ENCODE assay signal across 27 cellular contexts in genomic region chr10:72140850-72141249, GRCh38. TPM values are rescaled to one million over a fixed set of nuclear protein-coding genes. Genes with fewer than 3 reads are reported as not detected.
A peak's percentile ranks its signal among the peaks of the same experiment; 100 is the strongest.
DNase-seq lines count a peak whose midpoint lies in the region; ATAC-seq, FAIRE-seq and TF ChIP-seq lines count a peak whose summit lies in the region.
"Had no signal": no experiment of that assay in that cellular context is flagged by ENCODE, and none has a peak within 500 bp of the region (broad histone marks: within the 10 kb centered on the region; RNA-seq: fewer than 3 reads in every experiment).

No MANE protein-coding gene starts in this region.

- TF ChIP-seq RAD21 in K562 (CRISPR knock-in tag; conservative IDR thresholded peaks at IDR 0.05 in 1 of 2, IDR thresholded peaks at IDR 0.05 in 1 of 2): no peak

- no peak overlapping the region for H3K4me3 Mint-ChIP-seq in CD4-positive, CD25-positive, alpha-beta regulatory T cell
- H3K4me3 Mint-ChIP-seq in activated T-helper 17 cell treated with anti-CD3 and anti-CD28 coated beads, Interleukin-2, amount 50 U/mL, for 72 hours: no peak overlapping the region
- H3K4me3 Mint-ChIP-seq: B cell; CD4-positive, alpha-beta memory T cell; CD8-positive, alpha-beta memory T cell had no signal

- H3K9ac ChIP-seq in K562 (ENCODE audit: insufficient read depth in 1 of 2, low read depth in 2 of 2, low read length in 2 of 2): no peak overlapping the region
- H3K9ac ChIP-seq: BLaER1 treated with 17β-estradiol and CSF1 and Interleukin-3, amounts not matched to agents 10 nM and 100 nM had no signal

- no peak overlapping the region for H2AFZ ChIP-seq in K562 (ENCODE audit: low read depth, low read length)

- TF ChIP-seq EP300 in K562 (IDR thresholded peaks at IDR 0.05; ENCODE audit: low read length): no peak

- no peaks in the 10 kb centered on the region for H3K27me3 ChIP-seq in CD4-positive, CD25-positive, alpha-beta regulatory T cell (ENCODE audit: control insufficient read depth, insufficient read depth, low read length)
- no peaks in the 10 kb centered on the region for H3K27me3 ChIP-seq in K562 (ENCODE audit: control insufficient read depth in 2 of 2, insufficient read depth in 2 of 2, low read length in 2 of 2)

- POLR2A ChIA-PET in HEK293 (lab: Yijun Ruan, JAX) (no interaction called here), K562 (lab: Yijun Ruan, JAX) (interaction anchor here (0.8 to 1.4 kb wide), 3 partner anchors 34 to 748 kb away, joined by 3 to 4 read pairs (median 4); no protein-coding TSS in a partner anchor)

- no peaks in the 10 kb centered on the region for H3K27me3 Mint-ChIP-seq in CD4-positive, CD25-positive, alpha-beta regulatory T cell
- H3K27me3 Mint-ChIP-seq in activated T-helper 17 cell treated with anti-CD3 and anti-CD28 coated beads, Interleukin-2, amount 50 U/mL, for 72 hours: no peaks in the 10 kb centered on the region
- H3K27me3 Mint-ChIP-seq: B cell; CD4-positive, alpha-beta memory T cell; CD8-positive, alpha-beta memory T cell had no signal

- no TSS peak for BruUV-seq in K562 (replicated peaks; lab: Mats Ljungman, UMichigan)

- H3K4me1 Mint-ChIP-seq in CD4-positive, CD25-positive, alpha-beta regulatory T cell: peaks cover 1 to 8% (median 3%) of the 10 kb centered on the region in 4 donors
- no peaks in the 10 kb centered on the region for H3K4me1 Mint-ChIP-seq in activated T-helper 17 cell treated with anti-CD3 and anti-CD28 coated beads, Interleukin-2, amount 50 U/mL, for 72 hours

- H3K4me1 ChIP-seq in CD4-positive, CD25-positive, alpha-beta regulatory T cell (ENCODE audit: control insufficient read depth, insufficient read depth, low read length, poor library complexity, severe bottlenecking): peaks cover 2% of the 10 kb centered on the region
- H3K4me1 ChIP-seq in HEK293 (ENCODE audit: control insufficient read depth, insufficient read depth, low read length): peaks cover 9% of the 10 kb centered on the region
- no peaks in the 10 kb centered on the region for H3K4me1 ChIP-seq in K562 (replicated peaks in 1 of 2; ENCODE audit: control insufficient read depth in 2 of 2, insufficient read depth in 2 of 2, low read length in 2 of 2)

- in situ Hi-C loops in K562 (cut with MboI): no loop called here

- no peak for TF ChIP-seq POLR2A in K562 (conservative IDR thresholded peaks at IDR 0.05)

- CTCF ChIA-PET in HEK293 (lab: Yijun Ruan, JAX): interaction anchor here (0.6 to 3.3 kb wide), 6 partner anchors 8 to 1830 kb away, joined by 3 to 28 read pairs (median 4); no protein-coding TSS in a partner anchor
- CTCF ChIA-PET in K562 (lab: Yijun Ruan, JAX; ENCODE audit: low intra/inter-chr PET ratio): no interaction called here

- intact Hi-C loops in K562 (cut with micrococcal nuclease): no loop called here

- TF ChIP-seq CTCF in HEK293 (tag by site-specific recombination; IDR thresholded peaks at IDR 0.05) (no peak), K562 (IDR thresholded peaks at IDR 0.05 in 2 of 3, conservative IDR thresholded peaks at IDR 0.05 in 1 of 3; ENCODE audit: insufficient read depth in 2 of 3, low read depth in 1 of 3, low read length in 3 of 3) (no peak)

- no peak overlapping the region for H3K27ac ChIP-seq in CD4-positive, CD25-positive, alpha-beta regulatory T cell (ENCODE audit: insufficient read depth, low read length, poor library complexity, severe bottlenecking)
- H3K27ac ChIP-seq in HEK293 (ENCODE audit: extremely low read depth, low read depth, low read length) (no peak overlapping the region), K562 (ENCODE audit: extremely low read depth, low read depth, low read length) (no peak overlapping the region)
- H3K27ac ChIP-seq: 22Rv1; BLaER1 treated with 17β-estradiol and CSF1 and Interleukin-3, amounts not matched to agents 10 nM and 100 nM; C4-2B had no signal

- WGBS in K562 (ENCODE audit: insufficient coverage, low coverage, missing lambda C conversion rate): 11% methylated on average over 2 of the region's 2 CpGs

- H3K36me3 ChIP-seq in CD4-positive, CD25-positive, alpha-beta regulatory T cell (ENCODE audit: control insufficient read depth, insufficient read depth, low read length): no peaks in the 10 kb centered on the region
- H3K36me3 ChIP-seq in HEK293 (ENCODE audit: control insufficient read depth in 2 of 2, insufficient read depth in 1 of 2, low read length in 2 of 2) (peaks cover 0 to 6% of the 10 kb centered on the region in 2 experiments; a peak in 1 of 3 replicates), K562 (ENCODE audit: control insufficient read depth, insufficient read depth, low read length) (no peaks in the 10 kb centered on the region)

- H3K79me2 ChIP-seq in K562 (ENCODE audit: control insufficient read depth, insufficient read depth, low read length): no peaks in the 10 kb centered on the region

- no peak for FAIRE-seq in K562 (lab: Jason Lieb, UNC)
- FAIRE-seq in islet of Langerhans (lab: Jason Lieb, UNC): peak; percentile 17
- FAIRE-seq: A549, GM12892, GM18507 had no signal

- no peaks in the 10 kb centered on the region for H3K9me3 ChIP-seq in CD4-positive, CD25-positive, alpha-beta regulatory T cell (ENCODE audit: control insufficient read depth in 2 of 2, low read length in 2 of 2)
- no peaks in the 10 kb centered on the region for H3K9me3 ChIP-seq in HEK293 (ENCODE audit: control insufficient read depth, insufficient read depth, low read depth, low read length)
- no peaks in the 10 kb centered on the region for H3K9me3 ChIP-seq in K562 (replicated peaks; ENCODE audit: control insufficient read depth, insufficient read depth, low read depth, low read length)

- no peak for ATAC-seq in CD4-positive, CD25-positive, alpha-beta regulatory T cell (ENCODE audit: low read depth in 2 of 2)
- ATAC-seq in K562: no peak
- no peak for ATAC-seq in activated T-helper 17 cell treated with anti-CD3 and anti-CD28 coated beads, Interleukin-2, amount 50 U/mL, for 72 hours (replicated peaks)
- ATAC-seq: GM12878 had no signal

- no peak for DNase-seq in CD4-positive, CD25-positive, alpha-beta regulatory T cell
- DNase-seq in K562 (ENCODE audit: extremely low read depth in 1 of 4, low spot score in 3 of 4): no peak
- DNase-seq in epidermal melanocyte (ENCODE audit: insufficient read length, low spot score): no peak
- no peak for DNase-seq in activated CD4-positive, alpha-beta T cell treated with anti-CD3 and anti-CD28 coated beads, Interleukin-2, amount 50 U/mL, for 48 hours
- no peak for DNase-seq in medulla oblongata (ENCODE audit: extremely low spot score)
- DNase-seq: AML-193; CD4-positive, alpha-beta memory T cell; CD8-positive, alpha-beta memory T cell; COR-L47; DMS 273 treated with DMSO at 0.1 percent for 48 hours; DMS153; DMS53; DMS79; DND-41; EL; GDM1 had no signal

- H3K4me3 ChIP-seq in CD4-positive, CD25-positive, alpha-beta regulatory T cell (ENCODE audit: low read depth, low read length): no peak overlapping the region
- no peak overlapping the region for H3K4me3 ChIP-seq in HEK293 (ENCODE audit: low read depth, low read length)
- H3K4me3 ChIP-seq in K562: no peak overlapping the region
- H3K4me3 ChIP-seq: A549; BLaER1 treated with 17β-estradiol and CSF1 and Interleukin-3, amounts not matched to agents 10 nM and 100 nM; GM12878 had no signal

- no peaks in the 10 kb centered on the region for H3K9me3 Mint-ChIP-seq in CD4-positive, CD25-positive, alpha-beta regulatory T cell
- no peaks in the 10 kb centered on the region for H3K9me3 Mint-ChIP-seq in activated T-helper 17 cell treated with anti-CD3 and anti-CD28 coated beads, Interleukin-2, amount 50 U/mL, for 72 hours
- H3K9me3 Mint-ChIP-seq: CD8-positive, alpha-beta memory T cell had no signal

- H3K4me2 ChIP-seq in K562 (ENCODE audit: insufficient read depth, low read length): no peak overlapping the region
- H3K4me2 ChIP-seq: BLaER1 treated with 17β-estradiol and CSF1 and Interleukin-3, amounts not matched to agents 10 nM and 100 nM had no signal

- H4K20me1 ChIP-seq in K562 (replicated peaks; ENCODE audit: control insufficient read depth, insufficient read depth, low read length): no peaks in the 10 kb centered on the region

- no peaks in the 10 kb centered on the region for H3K9me1 ChIP-seq in K562 (ENCODE audit: control insufficient read depth, insufficient read depth, low read length)

- H3K36me3 Mint-ChIP-seq in CD4-positive, CD25-positive, alpha-beta regulatory T cell: peaks cover 4% of the 10 kb centered on the region
- peaks cover 6% of the 10 kb centered on the region for H3K36me3 Mint-ChIP-seq in activated T-helper 17 cell treated with anti-CD3 and anti-CD28 coated beads, Interleukin-2, amount 50 U/mL, for 72 hours (ENCODE audit: low read depth)

- H3K27ac Mint-ChIP-seq in CD4-positive, CD25-positive, alpha-beta regulatory T cell: peak overlapping the region in 2 of 3 donors; percentile 18 to 19
- H3K27ac Mint-ChIP-seq in activated T-helper 17 cell treated with anti-CD3 and anti-CD28 coated beads, Interleukin-2, amount 50 U/mL, for 72 hours: no peak overlapping the region
- H3K27ac Mint-ChIP-seq: B cell had no signal

TF ChIP-seq in K562, 482 proteins besides CTCF, POLR2A, EP300 and RAD21:
- TF ChIP-seq GATAD2B (IDR thresholded peaks at IDR 0.05; ENCODE audit: borderline replicate concordance) (peak; percentile 59; the same call in 1 of the 2 replicates), BDP1 (IDR thresholded peaks at IDR 0.05; ENCODE audit: insufficient read depth, insufficient read length) (no peak), DACH1 (IDR thresholded peaks at IDR 0.05; ENCODE audit: partially characterized antibody) (peak; percentile 92)

RNA-seq across cellular contexts. Expression of gene SPOCK2, which starts 52.5 kb away (rescaled TPM):
- total RNA-seq in CD4-positive, CD25-positive, alpha-beta regulatory T cell: 683 TPM
- 100 to 1,000 TPM; 221 to 321 (median 270) TPM for polyA plus RNA-seq in CD4-positive, CD25-positive, alpha-beta regulatory T cell
- 0.46 and 1.2 TPM in 2 replicates for total RNA-seq in K562 (2011; cell fraction: chromatin; rRNA removed; ENCODE audit: low replicate concordance)
- 0.67 and 0.79 TPM in 2 replicates for total RNA-seq in K562 (2011; cell fraction: nucleolus; rRNA removed)
- 0.59 and 1.1 TPM in 2 replicates for total RNA-seq in K562 (2011; cell fraction: nucleoplasm; rRNA removed)
- total RNA-seq in K562 (2014; rRNA removed) (0.04 and 0.82 TPM in 2 replicates), K562 (2014; rRNA removed; fragmentation: Illumina TruSeq; extraction: Trizol) (0.11 and 0.38 TPM in 2 replicates), K562 (2015; rRNA removed; fragmentation: Illumina TruSeq; extraction: Trizol) (0.11 and 0.19 TPM in 2 replicates), K562 (2021) (0.63 and 0.86 TPM in 2 replicates)
- polyA plus RNA-seq in K562 (2011; rRNA removed) (0.04 and 0.09 TPM in 2 replicates), K562 (2014; fragmentation: Illumina TruSeq; extraction: Trizol) (0.08 and 0.09 TPM in 2 replicates), K562 (2014; fragmentation: Nextera tagmentation; extraction: Ambion mirVana) (not detected), K562 (2014; rRNA removed) (0.12 and 0.52 TPM in 2 replicates)
- polyA plus RNA-seq in K562 (2011; cell fraction: cytosol; rRNA removed): 0.04 and 0.31 TPM in 2 replicates
- polyA plus RNA-seq in K562 (2011; cell fraction: nucleus; rRNA removed): 0.30 and 0.63 TPM in 2 replicates
- polyA plus RNA-seq in K562 (2012): 0.17 and 0.46 TPM in 2 replicates
- polyA minus RNA-seq in K562 (2011; rRNA and poly(A)+ RNA removed): 0.04 and 0.18 TPM in 2 replicates
- polyA minus RNA-seq in K562 (2011; cell fraction: cytosol; rRNA and poly(A)+ RNA removed): not detected in 2 replicates
- polyA minus RNA-seq in K562 (2011; cell fraction: nucleus; rRNA and poly(A)+ RNA removed): 0.27 and 0.44 TPM in 2 replicates
- total RNA-seq in activated T-helper 17 cell treated with anti-CD3 and anti-CD28 coated beads, Interleukin-2, amount 50 U/mL, for 72 hours: 100 to 1,000 TPM; 161 to 191 TPM

Comparison
In these comparisons a context has a peak if more than half of its experiments do, and no peak if none do; other contexts are left out.
1. RNA of gene SPOCK2, which starts 52.5 kb away (total RNA-seq): 683 TPM in CD4-positive, CD25-positive, alpha-beta regulatory T cell (single experiment) and 161 to 191 TPM in activated T-helper 17 cell treated with anti-CD3 and anti-CD28 coated beads, Interleukin-2, amount 50 U/mL, for 72 hours; 0.04 to 1.2 TPM in K562; every median in the first group is over 10 times any median in the second.